8 cellular contexts compared by ENCODE assay signal in genomic region chr5:55146543-55147151, GRCh38. TPM values are rescaled to one million over a fixed set of nuclear protein-coding genes. Genes with fewer than 3 reads are reported as not detected.
DNase-seq lines count a peak whose midpoint lies in the region; ATAC-seq and TF ChIP-seq lines count a peak whose summit lies in the region.

No MANE protein-coding gene starts in this region.

- H3F3A ChIP-seq in DOHH2 (ENCODE audit: control insufficient read depth, insufficient read depth) = no peaks in the 10 kb centered on the region

- H3K4me2 ChIP-seq in DOHH2 (ENCODE audit: low read length) = no peak overlapping the region; the same call in 1 of the 2 replicates

- H3K27me3 Mint-ChIP-seq in osteocyte (ENCODE audit: unreplicated experiment) = peaks cover 47% of the 10 kb centered on the region

- H3K36me3 Mint-ChIP-seq in osteocyte (ENCODE audit: unreplicated experiment) = no peaks in the 10 kb centered on the region

- H3K27me3 ChIP-seq in DOHH2 (ENCODE audit: control insufficient read depth, low read length) (peaks cover 18% of the 10 kb centered on the region), gastroesophageal sphincter (peaks cover 23% of the 10 kb centered on the region), thyroid gland (no peaks in the 10 kb centered on the region)

- no peaks in the 10 kb centered on the region for H3K9me3 ChIP-seq in DOHH2 (ENCODE audit: control insufficient read depth, insufficient read depth, low read length)
- no peaks in the 10 kb centered on the region for H3K9me3 ChIP-seq in gastroesophageal sphincter
- H3K9me3 ChIP-seq in thyroid gland = no peaks in the 10 kb centered on the region

- H3K4me3 Mint-ChIP-seq in osteocyte (ENCODE audit: unreplicated experiment) = no peak overlapping the region

- no peaks in the 10 kb centered on the region for H4K20me1 ChIP-seq in DOHH2 (ENCODE audit: control insufficient read depth, insufficient read depth, low read depth, low read length)

- no peaks in the 10 kb centered on the region for H3K36me3 ChIP-seq in DOHH2 (ENCODE audit: control insufficient read depth, low read length)
- H3K36me3 ChIP-seq in gastroesophageal sphincter = no peaks in the 10 kb centered on the region
- no peaks in the 10 kb centered on the region for H3K36me3 ChIP-seq in thyroid gland

- H3K4me3 ChIP-seq in DOHH2 (ENCODE audit: low read length) (no peak overlapping the region), gastroesophageal sphincter (no peak overlapping the region), thyroid gland (replicated peaks in 1 of 3) (no peak overlapping the region)

- no peaks in the 10 kb centered on the region for H3K79me2 ChIP-seq in DOHH2 (ENCODE audit: control insufficient read depth, low read length)

- H3K27ac Mint-ChIP-seq in osteocyte (ENCODE audit: unreplicated experiment) = no peak overlapping the region

- WGBS in gastroesophageal sphincter (ENCODE audit: low coverage in 1 of 2), 2 donors = 4 to 5% methylated on average over 5 to 8 of the region's 11 CpGs
- 7 to 8% methylated on average over 11 of the region's 11 CpGs for WGBS in thyroid gland, 2 donors

- DNase-seq in HCEC 1CT (peak; percentile 67), NCI-H1048 (lab: John Stamatoyannopoulos, UW) (peak; percentile 77), SIG-M5 treated with dmso at 0.1 percent for 504 hours (lab: John Stamatoyannopoulos, UW; ENCODE audit: unreplicated experiment) (peak; percentile 79), osteocyte (ENCODE audit: extremely low spot score, unreplicated experiment) (peak; percentile 90), thyroid gland (peak; percentile 79 to 83)
- DNase-seq in activated T-helper 9 cell treated with anti-CD3 and anti-CD28 coated beads, Interleukin-2, amount 50 U/mL, for 16 hours (ENCODE audit: low read depth) = peak; percentile 64

- ATAC-seq in gastroesophageal sphincter = peak; percentile 79

- H3K4me1 ChIP-seq in DOHH2 (ENCODE audit: control insufficient read depth, low read length) (peaks cover 3% of the 10 kb centered on the region; the same call in 1 of the 2 replicates), gastroesophageal sphincter (no peaks in the 10 kb centered on the region), thyroid gland (no peaks in the 10 kb centered on the region)

- peak; percentile 89 for TF ChIP-seq CTCF in DOHH2 (IDR thresholded peaks at IDR 0.05; ENCODE audit: low read depth, low read length, poor library complexity, severe bottlenecking)
- peak; percentile 64 to 92 (median 78) for TF ChIP-seq CTCF in gastroesophageal sphincter (IDR thresholded peaks at IDR 0.05)
- TF ChIP-seq CTCF in osteocyte (IDR thresholded peaks at IDR 0.05) = peak; percentile 98
- peak; percentile 75 to 94 (median 86) for TF ChIP-seq CTCF in thyroid gland (IDR thresholded peaks at IDR 0.05)

- peaks cover 4% of the 10 kb centered on the region for H3K4me1 Mint-ChIP-seq in osteocyte (ENCODE audit: unreplicated experiment)

- H3K27ac ChIP-seq in DOHH2 (ENCODE audit: low read depth, low read length) (no peak overlapping the region), gastroesophageal sphincter (no peak overlapping the region), thyroid gland (no peak overlapping the region)

- no peaks in the 10 kb centered on the region for H3K9me2 ChIP-seq in DOHH2 (replicated peaks; ENCODE audit: control insufficient read depth, low read length)

- no peak for TF ChIP-seq EP300 in gastroesophageal sphincter (IDR thresholded peaks at IDR 0.05)

- intact Hi-C loops in thyroid gland (cut with DNase I) = loop anchor here (5.0 kb wide), 1 partner anchor 199 kb away; no protein-coding TSS in a partner anchor

- no peaks in the 10 kb centered on the region for H3K9me3 Mint-ChIP-seq in osteocyte (ENCODE audit: unreplicated experiment)

- no peak for TF ChIP-seq POLR2A in gastroesophageal sphincter (IDR thresholded peaks at IDR 0.05)
- no peak for TF ChIP-seq POLR2A in thyroid gland (IDR thresholded peaks at IDR 0.05)

RNA-seq across cellular contexts. Expression of gene GPX8, which starts 13.3 kb away (rescaled TPM):
- total RNA-seq in gastroesophageal sphincter = 10 to 100 TPM in 3 of 4 donors, 1 to 10 TPM in 1; 9.2 to 32.7 (median 11.5) TPM
- 139 and 154 TPM in 2 replicates for total RNA-seq in osteocyte
- 10 to 100 TPM; 34.0 to 44.0 (median 36.8) TPM for total RNA-seq in thyroid gland

RNA-seq across cellular contexts. Expression of gene CDC20B, which starts 26.3 kb away (rescaled TPM):
- total RNA-seq in gastroesophageal sphincter (not detected), osteocyte (not detected in 2 replicates), thyroid gland (not detected)

RNA-seq across cellular contexts. Expression of gene GZMA, which starts 44.2 kb away (rescaled TPM):
- total RNA-seq in gastroesophageal sphincter = 1 to 10 TPM in 1 of 4 donors, not detected in 3; 3.5 TPM
- not detected in 2 replicates for total RNA-seq in osteocyte
- 1 to 10 TPM in 1 of 4 donors, not detected in 3; 1.9 TPM for total RNA-seq in thyroid gland
